In genomic region chr1:153566414-153567371, GRCh38 we compare ENCODE assay signal across 8 cellular contexts. TPM values are rescaled to one million over a fixed set of nuclear protein-coding genes. Genes with fewer than 3 reads are reported as not detected.
DNase-seq lines count a peak whose midpoint lies in the region; ATAC-seq lines count a peak whose summit lies in the region.

No MANE protein-coding gene starts in this region.

- ATAC-seq in GM19025 (IDR thresholded peaks at IDR 0.05; ENCODE audit: low read depth, unreplicated experiment) = peak; percentile 40

- DNase-seq in A172 (ENCODE audit: low spot score) (peak; percentile 100), NCI-H2171 treated with DMSO at 0.1 percent for 48 hours (lab: John Stamatoyannopoulos, UW) (peak; percentile 95), kidney tubule cell (ENCODE audit: low spot score) (peak; percentile 99), GM19240 (ENCODE audit: insufficient read length, low spot score) (no peak)
- peak; percentile 81 to 83 for DNase-seq in activated CD4-positive, alpha-beta T cell treated with anti-CD3 and anti-CD28 coated beads for 24 hours (ENCODE audit: low read depth in 2 of 2)
- DNase-seq in central memory CD4-positive, alpha-beta T cell = peak; percentile 56
- DNase-seq in stimulated activated CD4-positive, alpha-beta T cell treated with anti-CD3 and anti-CD28 coated beads, Interleukin-1b, Interleukin-23, amount 100 ng/mL, for 1 hour (ENCODE audit: low read depth in 2 of 2) = peak; percentile 68 to 84

RNA-seq across cellular contexts. Expression of gene S100A2, which starts 1.0 kb away (rescaled TPM):
- total RNA-seq in A172 (2014; rRNA removed; shearing (Covaris generic)) = 41.3 and 63.0 TPM in 2 replicates

RNA-seq across cellular contexts. Expression of gene S100A3, which starts 17.6 kb away (rescaled TPM):
- total RNA-seq in A172 (2014; rRNA removed; shearing (Covaris generic)) = 90.9 and 103 TPM in 2 replicates

RNA-seq across cellular contexts. Expression of gene S100A4, which starts 21.1 kb away (rescaled TPM):
- total RNA-seq in A172 (2014; rRNA removed; shearing (Covaris generic)) = 3,194 and 3,572 TPM in 2 replicates

RNA-seq across cellular contexts. Expression of gene S100A5, which starts 26.0 kb away (rescaled TPM):
- 1.1 and 6.1 TPM in 2 replicates for total RNA-seq in A172 (2014; rRNA removed; shearing (Covaris generic))

RNA-seq across cellular contexts. Expression of gene S100A6, which starts 30.9 kb away (rescaled TPM):
- 1,463 and 1,751 TPM in 2 replicates for total RNA-seq in A172 (2014; rRNA removed; shearing (Covaris generic))
